In the genomic region with DNA sequence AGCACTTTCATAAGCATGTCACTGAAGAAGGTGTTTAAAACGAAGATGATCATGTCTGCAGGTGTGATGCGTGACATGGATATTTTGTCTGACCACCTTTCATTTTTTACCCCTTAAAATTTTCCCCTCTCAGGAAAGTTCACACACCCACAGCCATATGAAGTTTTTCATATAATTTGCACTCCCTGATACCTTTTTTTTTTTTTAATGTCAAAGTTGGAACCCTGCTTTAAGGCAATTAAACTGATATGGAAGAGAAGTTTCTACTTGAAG, we compare ENCODE assay signal across 31 cellular contexts.
DNase-seq lines count a peak whose midpoint lies in the region; ATAC-seq and TF ChIP-seq lines count a peak whose summit lies in the region.
"Had no signal": no experiment of that assay in that cellular context is flagged by ENCODE, and none has a peak within 500 bp of the region (broad histone marks: within the 10 kb centered on the region; RNA-seq: fewer than 3 reads in every experiment).

No MANE protein-coding gene starts in this region.

- H3K36me3 Mint-ChIP-seq in CD8-positive, alpha-beta T cell: peaks cover 48% of the 10 kb centered on the region

- no peak overlapping the region for H4K8ac ChIP-seq in mesenchymal stem cell (ENCODE audit: low read length)

- no peak overlapping the region for H2BK5ac ChIP-seq in mesenchymal stem cell (ENCODE audit: low read depth, low read length, poor library complexity, severe bottlenecking)

- H4K20me1 ChIP-seq in PC-9 (ENCODE audit: insufficient read depth) (peaks cover 3% of the 10 kb centered on the region; the same call in 1 of the 2 replicates), hepatocyte (ENCODE audit: insufficient read depth, poor library complexity, severe bottlenecking) (no peaks in the 10 kb centered on the region)

- H3K14ac ChIP-seq in mesenchymal stem cell (ENCODE audit: low read length in 2 of 2): no peak overlapping the region

- no peak overlapping the region for H2BK15ac ChIP-seq in mesenchymal stem cell (ENCODE audit: low read depth, poor library complexity, severe bottlenecking)

- peak overlapping the region; percentile 83 for H2AK5ac ChIP-seq in mesenchymal stem cell (ENCODE audit: low read length, severe bottlenecking)

- H3K9me3 Mint-ChIP-seq in CD8-positive, alpha-beta T cell: no peaks in the 10 kb centered on the region
- H3K9me3 Mint-ChIP-seq: activated naive CD8-positive, alpha-beta T cell treated with anti-CD3 and anti-CD28 coated beads, Interleukin-2, amount 10 ng/mL, durations not matched to agents 7 days and 5 days; activated T-cell treated with anti-CD3 and anti-CD28 coated beads, Interleukin-2, amount 50 U/mL, for 4 hours; naive B cell; WTC11 had no signal

- no peak for TF ChIP-seq CTCF in CD8-positive, alpha-beta T cell (IDR thresholded peaks at IDR 0.05)
- TF ChIP-seq CTCF in PC-9 (conservative IDR thresholded peaks at IDR 0.05) (no peak), hepatocyte (IDR thresholded peaks at IDR 0.05; ENCODE audit: poor library complexity) (no peak)

- no peaks in the 10 kb centered on the region for H3K27me3 Mint-ChIP-seq in CD8-positive, alpha-beta T cell (ENCODE audit: low read depth)
- H3K27me3 Mint-ChIP-seq: activated CD8-positive, alpha-beta memory T cell treated with anti-CD3 and anti-CD28 coated beads, Interleukin-2, amount 10 ng/mL, durations not matched to agents 7 days and 5 days; activated naive CD8-positive, alpha-beta T cell treated with anti-CD3 and anti-CD28 coated beads, Interleukin-2, amount 10 ng/mL, durations not matched to agents 7 days and 5 days; naive B cell had no signal

- no peak overlapping the region for H3K4ac ChIP-seq in mesenchymal stem cell (ENCODE audit: low read depth in 1 of 2, low read length in 2 of 2)

- H3K4me3 ChIP-seq in CD8-positive, alpha-beta T cell (ENCODE audit: low read depth, low read length): no peak overlapping the region
- H3K4me3 ChIP-seq in PC-9 (no peak overlapping the region), mesenchymal stem cell (ENCODE audit: insufficient read depth in 1 of 2, low read depth in 1 of 2, low read length in 2 of 2) (no peak overlapping the region), hepatocyte (no peak overlapping the region)
- H3K4me3 ChIP-seq: left ventricle myocardium inferior, psoas muscle, SJCRH30, thyroid gland, vagina had no signal

- CTCF ChIA-PET in CD8-positive, alpha-beta T cell (lab: Charles Lee): no interaction called here
- CTCF ChIA-PET in PC-9 (lab: Charles Lee): no interaction called here

- H3K9me2 ChIP-seq in PC-9 (ENCODE audit: insufficient read depth): no peaks in the 10 kb centered on the region
- H3K9me2 ChIP-seq in hepatocyte (replicated peaks; ENCODE audit: insufficient read depth): no peaks in the 10 kb centered on the region

- H4K91ac ChIP-seq in mesenchymal stem cell (ENCODE audit: low read length): no peak overlapping the region

- H3K27me3 ChIP-seq in CD8-positive, alpha-beta T cell (ENCODE audit: insufficient read depth, low read length): no peaks in the 10 kb centered on the region
- H3K27me3 ChIP-seq in PC-9 (ENCODE audit: insufficient read depth, low read depth) (no peaks in the 10 kb centered on the region), mesenchymal stem cell (ENCODE audit: control insufficient read depth in 1 of 2, insufficient read depth in 1 of 2, low read length in 2 of 2) (no peaks in the 10 kb centered on the region), hepatocyte (no peaks in the 10 kb centered on the region)
- H3K27me3 ChIP-seq: SJCRH30, thyroid gland, vagina had no signal

- H3K9ac ChIP-seq in mesenchymal stem cell (ENCODE audit: low read length): no peak overlapping the region

- peaks cover 40% of the 10 kb centered on the region for H3F3A ChIP-seq in PC-9 (ENCODE audit: insufficient read depth, low read depth)

- no peaks in the 10 kb centered on the region for H3K36me3 ChIP-seq in CD8-positive, alpha-beta T cell (ENCODE audit: insufficient read depth, low read length)
- H3K36me3 ChIP-seq in PC-9 (ENCODE audit: low read depth) (peaks cover 14% of the 10 kb centered on the region; the same call in 1 of the 2 replicates), mesenchymal stem cell (ENCODE audit: control insufficient read depth in 1 of 2, insufficient read depth in 2 of 2, low read depth in 1 of 2, low read length in 2 of 2) (peaks cover 10 to 25% of the 10 kb centered on the region in 2 experiments), hepatocyte (replicated peaks; ENCODE audit: insufficient read depth, low read depth) (no peaks in the 10 kb centered on the region)
- H3K36me3 ChIP-seq: left ventricle myocardium inferior, SJCRH30, thyroid gland, vagina had no signal

- H3K18ac ChIP-seq in mesenchymal stem cell (ENCODE audit: low read depth in 1 of 2, low read length in 2 of 2): no peak overlapping the region

- peaks cover 12% of the 10 kb centered on the region for H3K4me1 Mint-ChIP-seq in CD8-positive, alpha-beta T cell (ENCODE audit: low read depth)
- H3K4me1 Mint-ChIP-seq: activated CD8-positive, alpha-beta memory T cell treated with anti-CD3 and anti-CD28 coated beads, Interleukin-2, amount 10 ng/mL, durations not matched to agents 7 days and 5 days; activated naive CD8-positive, alpha-beta T cell treated with anti-CD3 and anti-CD28 coated beads, Interleukin-2, amount 10 ng/mL, durations not matched to agents 7 days and 5 days had no signal

- H3K79me2 ChIP-seq in PC-9 (ENCODE audit: low read depth): peaks cover 92% of the 10 kb centered on the region
- peaks cover 27% of the 10 kb centered on the region for H3K79me2 ChIP-seq in hepatocyte

- no peaks in the 10 kb centered on the region for H3K4me1 ChIP-seq in CD8-positive, alpha-beta T cell (ENCODE audit: insufficient read depth, low read length)
- H3K4me1 ChIP-seq in PC-9 (replicated peaks; ENCODE audit: insufficient read depth): peaks cover 45% of the 10 kb centered on the region
- H3K4me1 ChIP-seq in mesenchymal stem cell (ENCODE audit: control insufficient read depth, insufficient read depth, low read depth, low read length): peaks cover 14% of the 10 kb centered on the region
- H3K4me1 ChIP-seq in hepatocyte (ENCODE audit: insufficient read depth): no peaks in the 10 kb centered on the region
- H3K4me1 ChIP-seq: SJCRH30, thyroid gland, vagina had no signal

- DNase-seq in CD8-positive, alpha-beta T cell: no peak
- no peak for DNase-seq in PC-9
- no peak for DNase-seq in mesenchymal stem cell
- no peak for DNase-seq in hepatocyte (ENCODE audit: low spot score)
- DNase-seq in activated naive CD4-positive, alpha-beta T cell treated with anti-CD3 and anti-CD28 coated beads, Interleukin-2, amount 50 U/mL, for 16 hours: no peak
- no peak for DNase-seq in medulla oblongata (ENCODE audit: extremely low spot score)
- DNase-seq: activated CD8-positive, alpha-beta memory T cell treated with anti-CD3 and anti-CD28 coated beads, Interleukin-2, amount 10 ng/mL, durations not matched to agents 7 days and 5 days; activated gamma-delta T cell; activated naive CD8-positive, alpha-beta T cell treated with anti-CD3 and anti-CD28 coated beads, Interleukin-2, amount 10 ng/mL, durations not matched to agents 7 days and 5 days; activated T-cell treated with anti-CD3 and anti-CD28 coated beads, Interleukin-2, amount 50 U/mL, for 4 hours; aorta; DMS153; effector CD8-positive, alpha-beta T cell; erythroblast; left ventricle myocardium inferior; midbrain; NCI-H1417; NCI-H2029 treated with DMSO at 0.1 percent for 48 hours; NCI-H226; NCI-H69; psoas muscle; SJCRH30; stimulated activated CD4-positive, alpha-beta T cell treated with anti-CD3 and anti-CD28 coated beads, Interleukin-12 subunit alpha, Interleukin-12 subunit beta, amount 100 ng/mL, for 4 hours; stimulated activated CD4-positive, alpha-beta T cell treated with anti-CD3 and anti-CD28 coated beads, Interleukin-2, amount 100 ng/mL, for 48 hours; thyroid gland had no signal

- WGBS in mesenchymal stem cell: 100% methylated on average over 2 of the region's 2 CpGs
- WGBS in hepatocyte (ENCODE audit: low lambda C conversion rate, missing lambda C conversion rate): 94% methylated on average over 2 of the region's 2 CpGs

- no peak overlapping the region for H2BK120ac ChIP-seq in mesenchymal stem cell (ENCODE audit: low read depth, low read length)

- H3K9me3 ChIP-seq in CD8-positive, alpha-beta T cell (ENCODE audit: low read length): no peaks in the 10 kb centered on the region
- no peaks in the 10 kb centered on the region for H3K9me3 ChIP-seq in PC-9 (ENCODE audit: insufficient read depth, low read depth)
- H3K9me3 ChIP-seq in mesenchymal stem cell (ENCODE audit: control insufficient read depth, low read length): no peaks in the 10 kb centered on the region
- H3K9me3 ChIP-seq in hepatocyte (ENCODE audit: low read depth): no peaks in the 10 kb centered on the region
- H3K9me3 ChIP-seq: left ventricle myocardium inferior, psoas muscle, SJCRH30, thyroid gland, vagina had no signal

- POLR2A ChIA-PET in CD8-positive, alpha-beta T cell (lab: Charles Lee): no interaction called here
- POLR2A ChIA-PET in PC-9 (lab: Charles Lee; ENCODE audit: unreplicated experiment): interaction anchor here (0.6 kb wide), 1 partner anchor 16 kb away, joined by 3 read pairs; no protein-coding TSS in a partner anchor

- intact Hi-C loops in CD8-positive, alpha-beta T cell (cut with DNase I, micrococcal nuclease): no loop called here
- intact Hi-C loops in PC-9 (cut with micrococcal nuclease; ENCODE audit: unreplicated experiment): loop anchor here (2.0 to 5.0 kb wide), 2 partner anchors 95 to 141 kb away; no protein-coding TSS in a partner anchor

- H3K4me2 ChIP-seq in PC-9 (peak overlapping the region; percentile 66), mesenchymal stem cell (ENCODE audit: low read length, poor library complexity, severe bottlenecking) (no peak overlapping the region), hepatocyte (no peak overlapping the region)

- ATAC-seq in CD8-positive, alpha-beta T cell: no peak
- peak; percentile 7 for ATAC-seq in GM21723 (IDR thresholded peaks at IDR 0.05; ENCODE audit: unreplicated experiment)
- ATAC-seq in HG02610 (IDR thresholded peaks at IDR 0.05; ENCODE audit: unreplicated experiment): no peak
- ATAC-seq: activated CD8-positive, alpha-beta memory T cell treated with anti-CD3 and anti-CD28 coated beads, Interleukin-2, amount 10 ng/mL, durations not matched to agents 7 days and 5 days; activated T-cell treated with anti-CD3 and anti-CD28 coated beads, Interleukin-2, amount 50 U/mL, for 4 hours; psoas muscle; sciatic nerve; WTC11 had no signal

- H3K27ac ChIP-seq in CD8-positive, alpha-beta T cell (ENCODE audit: low read depth, low read length): no peak overlapping the region
- H3K27ac ChIP-seq in PC-9 (peak overlapping the region; percentile 82), mesenchymal stem cell (ENCODE audit: low read length, poor library complexity, severe bottlenecking) (peak overlapping the region; percentile 88), hepatocyte (no peak overlapping the region)
- H3K27ac ChIP-seq: left ventricle myocardium inferior, psoas muscle, SJCRH30, thyroid gland, vagina had no signal

- H3K79me1 ChIP-seq in mesenchymal stem cell (replicated peaks; ENCODE audit: low read length, poor library complexity, severe bottlenecking): peaks cover 14% of the 10 kb centered on the region

- no peak overlapping the region for H2AFZ ChIP-seq in PC-9
- no peak overlapping the region for H2AFZ ChIP-seq in mesenchymal stem cell (ENCODE audit: low read depth, low read length)
- H2AFZ ChIP-seq in hepatocyte: no peak overlapping the region

- H3K27ac Mint-ChIP-seq in CD8-positive, alpha-beta T cell: peak overlapping the region; percentile 6
- H3K27ac Mint-ChIP-seq: activated CD8-positive, alpha-beta memory T cell treated with anti-CD3 and anti-CD28 coated beads, Interleukin-2, amount 10 ng/mL, durations not matched to agents 7 days and 5 days; activated naive CD8-positive, alpha-beta T cell treated with anti-CD3 and anti-CD28 coated beads, Interleukin-2, amount 10 ng/mL, durations not matched to agents 7 days and 5 days had no signal

- H3K23ac ChIP-seq in mesenchymal stem cell (ENCODE audit: low read length in 2 of 2): no peak overlapping the region

- H2BK12ac ChIP-seq in mesenchymal stem cell (ENCODE audit: low read length in 2 of 2): no peak overlapping the region

- no peak overlapping the region for H3K4me3 Mint-ChIP-seq in CD8-positive, alpha-beta T cell
- H3K4me3 Mint-ChIP-seq: activated CD8-positive, alpha-beta memory T cell treated with anti-CD3 and anti-CD28 coated beads, Interleukin-2, amount 10 ng/mL, durations not matched to agents 7 days and 5 days; activated naive CD8-positive, alpha-beta T cell treated with anti-CD3 and anti-CD28 coated beads, Interleukin-2, amount 10 ng/mL, durations not matched to agents 7 days and 5 days; activated T-cell treated with anti-CD3 and anti-CD28 coated beads, Interleukin-2, amount 50 U/mL, for 4 hours; WTC11 had no signal

- no TSS peak for BruUV-seq in PC-9 (replicated peaks; lab: Mats Ljungman, UMichigan)

Comparison
In these comparisons a context has a peak if more than half of its experiments do, and no peak if none do; other contexts are left out.
1. H3K27ac ChIP-seq: peak in PC-9 (single experiment) and mesenchymal stem cell (single experiment); none in CD8-positive, alpha-beta T cell (single experiment) and hepatocyte (single experiment).